22 cellular contexts compared by ENCODE assay signal in the genomic region with DNA sequence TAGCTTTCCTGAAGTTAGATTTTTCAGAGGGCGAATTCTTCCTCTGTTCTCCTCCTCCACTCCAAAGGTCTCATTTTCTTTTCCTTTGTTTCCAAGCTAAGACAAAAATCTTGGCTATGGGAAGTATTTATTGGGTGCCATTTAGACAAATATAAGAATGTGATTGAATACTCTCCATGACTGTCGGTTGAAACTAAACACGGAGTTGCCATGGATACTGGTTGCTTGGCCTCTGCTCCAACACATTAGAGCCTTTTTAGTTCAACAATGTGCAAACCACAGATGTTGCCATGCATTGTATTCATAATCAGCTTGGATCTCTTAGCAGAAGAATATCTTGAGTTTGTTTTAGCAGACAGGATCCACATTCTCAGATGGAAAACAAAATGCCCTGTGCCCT.
"Had no signal": no experiment of that assay in that cellular context is flagged by ENCODE, and none has a peak within 500 bp of the region (broad histone marks: within the 10 kb centered on the region; RNA-seq: fewer than 3 reads in every experiment).

No MANE protein-coding gene starts in this region.

- H3K27me3 Mint-ChIP-seq: activated B cell treated with CpG ODN at 0.5 μM for 24 hours; activated CD4-positive, alpha-beta T cell treated with anti-CD3 and anti-CD28 coated beads, Interleukin-2, amount 10 ng/mL, durations not matched to agents 24 days and 14 days; central memory CD8-positive, alpha-beta T cell had no signal

- H3K4me3 Mint-ChIP-seq: activated B cell treated with CpG ODN at 0.5 μM for 24 hours; activated CD4-positive, alpha-beta T cell treated with anti-CD3 and anti-CD28 coated beads, Interleukin-2, amount 10 ng/mL, durations not matched to agents 24 days and 14 days; activated naive CD8-positive, alpha-beta T cell treated with anti-CD3 and anti-CD28 coated beads for 36 hours; activated T-cell treated with anti-CD3 and anti-CD28 coated beads, Interleukin-2, amount 50 U/mL, for 72 hours; central memory CD8-positive, alpha-beta T cell; naive thymus-derived CD4-positive, alpha-beta T cell; T-helper 2 cell treated with Interferon-gamma antibody and Interleukin-4, amounts not matched to agents 5 μg/mL and 100 μg/mL, for 36 hours had no signal

- H3K4me3 ChIP-seq: coronary artery, gastroesophageal sphincter, mucosa of descending colon, right atrium auricular region, tibial artery, uterus had no signal

- H3K9me3 Mint-ChIP-seq: activated CD4-positive, alpha-beta T cell treated with anti-CD3 and anti-CD28 coated beads, Interleukin-2, amount 10 ng/mL, durations not matched to agents 24 days and 14 days; T-helper 2 cell treated with Interferon-gamma antibody and Interleukin-4, amounts not matched to agents 5 μg/mL and 100 μg/mL, for 36 hours had no signal

- DNase-seq: activated B cell treated with CpG ODN at 0.5 μM for 24 hours; activated CD4-positive, alpha-beta T cell treated with anti-CD3 and anti-CD28 coated beads, Interleukin-2, amount 10 ng/mL, durations not matched to agents 24 days and 14 days; activated CD8-positive, alpha-beta memory T cell treated with anti-CD3 and anti-CD28 coated beads, Interleukin-2, amount 50 U/mL, for 48 hours; activated gamma-delta T cell treated with Interleukin-2 at 50 U/mL for 16 hours; activated naive CD8-positive, alpha-beta T cell treated with anti-CD3 and anti-CD28 coated beads for 36 hours; activated T-cell treated with anti-CD3 and anti-CD28 coated beads, Interleukin-2, amount 50 U/mL, for 72 hours; brain microvascular endothelial cell; effector CD4-positive, alpha-beta T cell; islet precursor cell; mucosa of descending colon; naive thymus-derived CD4-positive, alpha-beta T cell; posterior cingulate gyrus; small intestine; stimulated activated CD4-positive, alpha-beta T cell treated with anti-CD3 and anti-CD28 coated beads, Interleukin-4, amount 100 ng/mL, for 24 hours; stimulated activated naive CD4-positive, alpha-beta T cell; tibial artery; uterus had no signal

- H3K27ac Mint-ChIP-seq: activated B cell treated with CpG ODN at 0.5 μM for 24 hours; activated CD4-positive, alpha-beta T cell treated with anti-CD3 and anti-CD28 coated beads, Interleukin-2, amount 10 ng/mL, durations not matched to agents 24 days and 14 days; activated naive CD8-positive, alpha-beta T cell treated with anti-CD3 and anti-CD28 coated beads for 36 hours; activated T-cell treated with anti-CD3 and anti-CD28 coated beads, Interleukin-2, amount 50 U/mL, for 72 hours; naive thymus-derived CD4-positive, alpha-beta T cell; T-helper 2 cell treated with Interferon-gamma antibody and Interleukin-4, amounts not matched to agents 5 μg/mL and 100 μg/mL, for 36 hours had no signal

- H3K36me3 Mint-ChIP-seq: activated naive CD8-positive, alpha-beta T cell treated with anti-CD3 and anti-CD28 coated beads for 36 hours; naive thymus-derived CD4-positive, alpha-beta T cell had no signal

- H3K4me1 Mint-ChIP-seq: activated B cell treated with CpG ODN at 0.5 μM for 24 hours; activated CD4-positive, alpha-beta T cell treated with anti-CD3 and anti-CD28 coated beads, Interleukin-2, amount 10 ng/mL, durations not matched to agents 24 days and 14 days; activated naive CD8-positive, alpha-beta T cell treated with anti-CD3 and anti-CD28 coated beads for 36 hours; central memory CD8-positive, alpha-beta T cell; naive thymus-derived CD4-positive, alpha-beta T cell had no signal
